In the genomic region with DNA sequence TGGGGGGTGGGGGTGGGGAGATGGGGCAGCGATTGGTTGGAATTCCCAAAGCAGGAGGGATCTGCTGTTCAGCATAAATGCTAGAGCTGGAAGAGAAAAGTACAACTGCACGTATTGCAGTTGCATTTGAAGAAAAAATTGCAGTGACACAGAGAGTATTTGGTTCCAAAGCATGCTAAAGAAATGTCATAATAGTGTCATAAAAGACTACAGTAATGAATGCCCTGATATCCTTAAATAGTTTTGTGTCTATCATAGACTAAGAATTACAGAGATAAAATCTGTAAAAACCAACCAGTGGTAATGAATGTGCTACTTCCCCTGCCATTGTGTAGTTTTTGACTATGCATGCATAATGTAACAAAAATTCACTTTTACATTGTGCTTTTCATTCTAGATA, we compare ENCODE assay signal across 10 cellular contexts.
"Had no signal": no experiment of that assay in that cellular context is flagged by ENCODE, and none has a peak within 500 bp of the region (broad histone marks: within the 10 kb centered on the region; RNA-seq: fewer than 3 reads in every experiment).

No MANE protein-coding gene starts in this region.

- H3K27ac ChIP-seq: GM23248, HL-60, KMS-11 had no signal

- H3K9ac ChIP-seq: GM23248, KMS-11 had no signal

- H3K4me2 ChIP-seq: KMS-11 had no signal

- ATAC-seq: HCT116, HepG2 had no signal

- DNase-seq: GM23248, GOT3, H7, HFFc6, KBM-7 had no signal

- H2AFZ ChIP-seq: GM23248 had no signal

- H3K4me3 ChIP-seq: GM23248, HAP-1 had no signal

- H3K9me3 ChIP-seq: HAP-1 had no signal

- H3K36me3 ChIP-seq: HAP-1 had no signal
